Comparison of ENCODE assay signal across 8 cellular contexts in the genomic region with DNA sequence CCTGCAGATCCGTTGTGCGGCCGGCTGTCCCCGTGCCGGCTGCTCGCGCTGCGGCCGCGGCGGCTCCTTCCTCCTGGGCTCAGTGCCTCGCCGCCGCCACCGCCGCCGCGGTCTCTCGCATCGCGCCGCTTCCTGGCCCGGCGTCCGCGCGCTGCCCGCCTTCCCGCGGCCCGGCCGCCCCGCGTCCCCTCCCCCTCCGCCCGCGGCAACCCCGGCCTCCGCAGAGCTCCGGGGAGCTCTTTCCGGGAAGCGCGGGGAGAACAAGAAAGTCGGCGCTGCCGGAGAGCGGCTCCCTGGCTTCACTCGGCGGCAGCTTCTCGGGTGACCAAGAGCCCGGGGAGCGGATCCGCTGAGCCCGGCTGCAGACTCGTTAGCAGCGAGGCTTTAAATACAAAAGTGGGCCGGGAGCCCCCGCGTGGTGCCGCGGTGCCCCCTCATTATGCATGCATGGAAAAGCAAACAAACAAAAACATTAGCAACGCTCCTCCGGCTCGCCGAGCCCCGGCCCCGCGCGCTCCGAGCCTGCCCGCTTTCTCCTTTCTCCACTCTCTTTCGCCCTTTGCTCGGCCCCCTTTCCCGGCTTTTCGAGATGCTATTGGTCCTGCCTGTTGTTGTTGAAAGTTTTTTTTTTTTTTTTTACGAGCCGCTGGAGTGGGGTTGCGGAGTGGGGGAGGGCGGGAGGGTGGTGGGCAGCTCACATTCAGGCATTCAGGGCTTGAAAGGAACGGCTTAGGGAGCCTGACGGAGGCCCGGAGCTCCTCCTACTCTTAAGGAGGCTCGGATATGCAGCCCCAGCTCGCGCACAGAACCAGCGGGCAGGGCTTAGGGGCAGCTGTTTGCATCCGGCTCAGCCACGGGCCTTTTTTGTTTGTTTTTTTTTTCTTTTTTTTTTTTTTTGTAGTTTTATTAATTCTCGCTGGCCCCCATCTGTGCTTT. TPM values are rescaled to one million over a fixed set of nuclear protein-coding genes. Genes with fewer than 3 reads are reported as not detected.
DNase-seq lines count a peak whose midpoint lies in the region; ATAC-seq and TF ChIP-seq lines count a peak whose summit lies in the region.

Gene GAS1, minus strand, starts transcription at position 361 of the 936 bp plus-strand sequence. CDS start 727 bp downstream, outside the sequence.

- peaks cover 12% of the 10 kb centered on the region for H3K27me3 Mint-ChIP-seq in endothelial cell (ENCODE audit: unreplicated experiment)

- H3K27ac Mint-ChIP-seq in endothelial cell (ENCODE audit: unreplicated experiment): peak within 1 kb of the TSS; percentile 61

- peaks cover 5% of the 10 kb centered on the region for H3K36me3 Mint-ChIP-seq in endothelial cell (ENCODE audit: low read depth, unreplicated experiment)

- peak; percentile 56 for ATAC-seq in HG03139 (IDR thresholded peaks at IDR 0.05; ENCODE audit: unreplicated experiment)

- no peaks in the 10 kb centered on the region for H3K9me3 Mint-ChIP-seq in endothelial cell (ENCODE audit: unreplicated experiment)

- peak within 1 kb of the TSS; percentile 93 for H3K4me3 Mint-ChIP-seq in endothelial cell (ENCODE audit: unreplicated experiment)

- TF ChIP-seq CTCF in endothelial cell (IDR thresholded peaks at IDR 0.05; ENCODE audit: unreplicated experiment): no peak

- H3K4me1 Mint-ChIP-seq in endothelial cell (ENCODE audit: unreplicated experiment): peaks cover 22% of the 10 kb centered on the region

- peak; percentile 51 for DNase-seq in SIG-M5 treated with dmso at 0.1 percent for 504 hours (lab: John Stamatoyannopoulos, UW; ENCODE audit: unreplicated experiment)
- no peak for DNase-seq in SIG-M5 (lab: John Stamatoyannopoulos, UW)
- peak; percentile 23 to 27 for DNase-seq in NOMO-1 (lab: John Stamatoyannopoulos, UW; ENCODE audit: unreplicated experiment in 2 of 2)
- peak; percentile 54 for DNase-seq in activated T-cell treated with anti-CD3 and anti-CD28 coated beads for 1 hour (ENCODE audit: low read depth)
- peak; percentile 76 for DNase-seq in endothelial cell (ENCODE audit: low spot score)
- no peak for DNase-seq in mesenteric fat pad (ENCODE audit: low spot score)
- DNase-seq in stimulated activated CD8-positive, alpha-beta memory T cell treated with anti-CD3 and anti-CD28 coated beads, Interleukin-15, amount 100 ng/mL, for 1 hour (ENCODE audit: low read depth): peak; percentile 24

RNA-seq across cellular contexts. Expression of gene GAS1, which starts in this region (rescaled TPM):
- total RNA-seq in endothelial cell (ENCODE audit: unreplicated experiment): 11.2 TPM
- 91.5 TPM for total RNA-seq in mesenteric fat pad

Comparison
In these comparisons a context has a peak if more than half of its experiments do, and no peak if none do; other contexts are left out.
1. DNase-seq: peak in SIG-M5 treated with dmso at 0.1 percent for 504 hours (single experiment), NOMO-1 (2 of 2), activated T-cell treated with anti-CD3 and anti-CD28 coated beads for 1 hour (single experiment), endothelial cell (single experiment) and stimulated activated CD8-positive, alpha-beta memory T cell treated with anti-CD3 and anti-CD28 coated beads, Interleukin-15, amount 100 ng/mL, for 1 hour (single experiment); none in SIG-M5 (single experiment) and mesenteric fat pad (single experiment).